Comparison of ENCODE assay signal across 15 cellular contexts in the genomic region with DNA sequence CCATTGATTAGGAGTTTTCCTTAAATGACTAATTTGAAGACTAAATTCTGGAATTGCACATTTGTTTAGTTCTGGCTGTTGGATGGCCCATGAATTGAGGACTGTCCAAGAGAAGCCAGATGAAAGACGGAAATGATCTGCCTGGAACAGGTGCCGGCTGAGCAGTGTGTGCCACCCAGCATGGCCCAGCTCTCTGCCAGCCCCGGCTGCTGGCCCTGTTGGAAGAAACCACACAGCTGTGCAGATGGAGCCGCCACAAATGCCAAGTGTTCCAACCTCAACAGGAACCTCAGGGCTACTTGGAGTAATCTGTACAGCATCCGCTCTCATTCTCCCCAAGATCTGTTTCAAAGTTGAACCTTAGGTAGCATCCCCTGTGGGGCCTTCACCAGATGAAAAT.
DNase-seq lines count a peak whose midpoint lies in the region; ATAC-seq, FAIRE-seq and TF ChIP-seq lines count a peak whose summit lies in the region.
"Had no signal": no experiment of that assay in that cellular context is flagged by ENCODE, and none has a peak within 500 bp of the region (broad histone marks: within the 10 kb centered on the region; RNA-seq: fewer than 3 reads in every experiment).

No MANE protein-coding gene starts in this region.

- H3K27me3 Mint-ChIP-seq in nephron (ENCODE audit: low read depth): peaks cover 5% of the 10 kb centered on the region

- H3K27ac ChIP-seq in esophagus squamous epithelium: peak overlapping the region in 3 of 4 donors; percentile 12 to 80 (median 62)
- H3K27ac ChIP-seq in vagina: peak overlapping the region; percentile 4

- 72 to 89% methylated on average over 4 to 5 of the region's 5 CpGs for WGBS in esophagus squamous epithelium, 2 donors

- H3K4me3 ChIP-seq in esophagus squamous epithelium: no peak overlapping the region
- no peak overlapping the region for H3K4me3 ChIP-seq in vagina

- peak overlapping the region; percentile 64 to 81 (median 76) for H3K27ac Mint-ChIP-seq in nephron
- H3K27ac Mint-ChIP-seq: activated CD8-positive, alpha-beta memory T cell treated with anti-CD3 and anti-CD28 coated beads, Interleukin-2, amount 10 ng/mL, durations not matched to agents 7 days and 5 days; T-helper 17 cell had no signal

- H3K9me3 ChIP-seq in esophagus squamous epithelium (no peaks in the 10 kb centered on the region), vagina (no peaks in the 10 kb centered on the region)

- peaks cover 3 to 24% (median 6%) of the 10 kb centered on the region in 3 donors for H3K4me1 ChIP-seq in esophagus squamous epithelium
- H3K4me1 ChIP-seq in vagina: peaks cover 6% of the 10 kb centered on the region

- H3K27me3 ChIP-seq in esophagus squamous epithelium (peaks cover 0 to 24% (median 0%) of the 10 kb centered on the region in 4 donors), vagina (no peaks in the 10 kb centered on the region)

- DNase-seq in Right ventricle myocardium superior (peak; percentile 56), left cardiac atrium (no peak), esophagus squamous epithelium (lab: John Stamatoyannopoulos, UW) (no peak), vagina (ENCODE audit: extremely low spot score in 2 of 2) (no peak), omental fat pad (ENCODE audit: low spot score) (no peak), NCI-H82 treated with DMSO at 0.1 percent for 48 hours (lab: John Stamatoyannopoulos, UW; ENCODE audit: unreplicated experiment) (no peak), GM19239 (ENCODE audit: insufficient read length, low spot score) (no peak)
- DNase-seq: activated CD8-positive, alpha-beta memory T cell treated with anti-CD3 and anti-CD28 coated beads, Interleukin-2, amount 10 ng/mL, durations not matched to agents 7 days and 5 days; activated effector memory CD4-positive, alpha-beta T cell treated with Interleukin-2 at 50 U/mL for 16 hours; mesenchymal stem cell; NCI-H1048; SHP77 treated with DMSO at 0.1 percent for 48 hours; T-helper 17 cell had no signal

- no peak for FAIRE-seq in GM19239 (lab: Jason Lieb, UNC)
- FAIRE-seq: small intestine had no signal

- no peak for TF ChIP-seq CTCF in esophagus squamous epithelium (IDR thresholded peaks at IDR 0.05)
- no peak for TF ChIP-seq CTCF in nephron (IDR thresholded peaks at IDR 0.05; ENCODE audit: unreplicated experiment in 3 of 3)
- no peak for TF ChIP-seq CTCF in vagina (IDR thresholded peaks at IDR 0.05)
- no peak for TF ChIP-seq CTCF in omental fat pad (IDR thresholded peaks at IDR 0.05)

- TF ChIP-seq POLR2A in esophagus squamous epithelium (IDR thresholded peaks at IDR 0.05) (no peak), vagina (IDR thresholded peaks at IDR 0.05) (no peak)

- intact Hi-C loops in Right ventricle myocardium superior (cut with DNase I): loop anchor here (10.0 kb wide), 2 partner anchors 182 to 372 kb away; no protein-coding TSS in a partner anchor
- intact Hi-C loops in left cardiac atrium (cut with DNase I): no loop called here
- intact Hi-C loops in esophagus squamous epithelium (cut with DNase I): no loop called here
- intact Hi-C loops in vagina (cut with DNase I): no loop called here

- no peak for ATAC-seq in Right ventricle myocardium superior (ENCODE audit: poor library complexity)
- no peak for ATAC-seq in left cardiac atrium
- ATAC-seq in omental fat pad (ENCODE audit: low FRiP score): no peak
- ATAC-seq: activated CD8-positive, alpha-beta memory T cell treated with anti-CD3 and anti-CD28 coated beads, Interleukin-2, amount 10 ng/mL, durations not matched to agents 7 days and 5 days had no signal

- no peaks in the 10 kb centered on the region for H3K36me3 Mint-ChIP-seq in nephron (ENCODE audit: low read depth)

- no peaks in the 10 kb centered on the region for H3K36me3 ChIP-seq in esophagus squamous epithelium
- no peaks in the 10 kb centered on the region for H3K36me3 ChIP-seq in vagina

- H3K4me3 Mint-ChIP-seq in nephron: peak overlapping the region in 1 of 3 experiments; percentile 51
- H3K4me3 Mint-ChIP-seq: activated CD8-positive, alpha-beta memory T cell treated with anti-CD3 and anti-CD28 coated beads, Interleukin-2, amount 10 ng/mL, durations not matched to agents 7 days and 5 days; T-helper 17 cell had no signal

- no peaks in the 10 kb centered on the region for H3K9me3 Mint-ChIP-seq in nephron

- peaks cover 65% of the 10 kb centered on the region for H3K4me1 Mint-ChIP-seq in nephron
